In genomic region chr13:28657784-28658538, GRCh38 we compare ENCODE assay signal across 8 cellular contexts. TPM values are rescaled to one million over a fixed set of nuclear protein-coding genes. Genes with fewer than 3 reads are reported as not detected.
DNase-seq lines count a peak whose midpoint lies in the region; ATAC-seq, FAIRE-seq and TF ChIP-seq lines count a peak whose summit lies in the region.

No MANE protein-coding gene starts in this region.

- TF ChIP-seq RAD21 in A549 (conservative IDR thresholded peaks at IDR 0.05 in 1 of 2, IDR thresholded peaks at IDR 0.05 in 1 of 2) = no peak

- H3K9me3 ChIP-seq in A549 = no peaks in the 10 kb centered on the region

- no peaks in the 10 kb centered on the region for H3K27me3 Mint-ChIP-seq in nephron progenitor cell (ENCODE audit: low read depth, poor library complexity)

- H3K4me3 ChIP-seq in A549 = peak overlapping the region; percentile 95

- H3K9me3 Mint-ChIP-seq in nephron progenitor cell = no peaks in the 10 kb centered on the region

- CTCF ChIA-PET in A549 (lab: Yijun Ruan, JAX) = no interaction called here

- H3K4me1 Mint-ChIP-seq in nephron progenitor cell = peaks cover 56% of the 10 kb centered on the region

- TF ChIP-seq CTCF in A549 (IDR thresholded peaks at IDR 0.05) (no peak), nephron progenitor cell (IDR thresholded peaks at IDR 0.05) (no peak)

- ATAC-seq in A549 = no peak
- ATAC-seq in GM21529 (IDR thresholded peaks at IDR 0.05; ENCODE audit: unreplicated experiment) = peak; percentile 30
- ATAC-seq in SK-N-SH treated with all-trans-retinoic acid at 6 μM for 48 hours = peak; percentile 12; the same call in 2 of the 3 replicates

- no peak for FAIRE-seq in A549 (lab: Jason Lieb, UNC)

- peak overlapping the region; percentile 95 to 99 for H3K27ac ChIP-seq in A549

- H3K4me1 ChIP-seq in A549 = peaks cover 27% of the 10 kb centered on the region; the same call in 2 of the 3 replicates

- H3K4me3 Mint-ChIP-seq in nephron progenitor cell = peak overlapping the region; percentile 87

- no peak for TF ChIP-seq EP300 in A549 (IDR thresholded peaks at IDR 0.05)

- peak overlapping the region; percentile 59 for H3K27ac Mint-ChIP-seq in nephron progenitor cell

- H3K4me2 ChIP-seq in A549 = peak overlapping the region; percentile 88

- TF ChIP-seq POLR2A in A549 (IDR thresholded peaks at IDR 0.05; ENCODE audit: low read length) (no peak), erythroblast (IDR thresholded peaks at IDR 0.05; ENCODE audit: low read length) (no peak)

- POLR2A ChIA-PET in A549 (lab: Yijun Ruan, JAX) = interaction anchor here (0.6 to 1.6 kb wide), 3 partner anchors 9 to 139 kb away, joined by 3 to 7 read pairs (median 7); no protein-coding TSS in a partner anchor

- peaks cover 5% of the 10 kb centered on the region for H3K36me3 Mint-ChIP-seq in nephron progenitor cell (ENCODE audit: low read depth)

- 52% methylated on average over 12 of the region's 12 CpGs for WGBS in A549 (ENCODE audit: missing lambda C conversion rate)

- DNase-seq in A549 (ENCODE audit: low read depth in 1 of 2, low spot score in 1 of 2) (peak in 1 of 2 experiments; percentile 11), erythroblast (lab: John Stamatoyannopoulos, UW) (peak; percentile 62 to 64), nephron progenitor cell (no peak), HuH-7.5 (ENCODE audit: low spot score) (no peak)
- DNase-seq in effector CD8-positive, alpha-beta T cell (lab: John Stamatoyannopoulos, UW) = no peak
- no peak for DNase-seq in stimulated activated CD4-positive, alpha-beta T cell treated with anti-CD3 and anti-CD28 coated beads, Interleukin-2, amount 100 ng/mL, for 24 hours

TF ChIP-seq in A549, 52 proteins besides CTCF, POLR2A, EP300 and RAD21:
- TF ChIP-seq E2F6 (IDR thresholded peaks at IDR 0.05; ENCODE audit: borderline replicate concordance, low read depth) = no peak
- no peak for TF ChIP-seq RNF2 (IDR thresholded peaks at IDR 0.05; ENCODE audit: borderline replicate concordance, low read depth)
- TF ChIP-seq ZSCAN20 (CRISPR knock-in tag; IDR thresholded peaks at IDR 0.05) = no peak
- no peak for TF ChIP-seq SMC3 (IDR thresholded peaks at IDR 0.05)
- no peak for TF ChIP-seq JUN (IDR thresholded peaks at IDR 0.05)
- no peak for TF ChIP-seq EHF (CRISPR knock-in tag; IDR thresholded peaks at IDR 0.05)
- TF ChIP-seq HES2 (IDR thresholded peaks at IDR 0.05) = no peak
- TF ChIP-seq KDM1A (IDR thresholded peaks at IDR 0.05; ENCODE audit: low read depth) = no peak
- no peak for TF ChIP-seq CHD4 (IDR thresholded peaks at IDR 0.05; ENCODE audit: borderline replicate concordance)
- TF ChIP-seq CHD2 (IDR thresholded peaks at IDR 0.05; ENCODE audit: low read length, partially characterized antibody) = no peak
- TF ChIP-seq MAX (IDR thresholded peaks at IDR 0.05) = no peak
- no peak for TF ChIP-seq GATA3 (IDR thresholded peaks at IDR 0.05; ENCODE audit: borderline replicate concordance)
- TF ChIP-seq PHF8 (IDR thresholded peaks at IDR 0.05; ENCODE audit: borderline replicate concordance, low read depth) = no peak
- TF ChIP-seq FOSB (CRISPR knock-in tag; IDR thresholded peaks at IDR 0.05) = no peak
- TF ChIP-seq NPAS2 (CRISPR knock-in tag; IDR thresholded peaks at IDR 0.05; ENCODE audit: borderline replicate concordance) = no peak
- TF ChIP-seq USF2 (IDR thresholded peaks at IDR 0.05) = no peak
- TF ChIP-seq SREBF2 (IDR thresholded peaks at IDR 0.05) = no peak
- TF ChIP-seq HDAC2 (IDR thresholded peaks at IDR 0.05) = no peak

TF ChIP-seq in SK-N-SH treated with all-trans-retinoic acid at 6 μM for 48 hours, 23 proteins besides CTCF, POLR2A, EP300 and RAD21:
- TF ChIP-seq RARB (CRISPR knock-in tag; IDR thresholded peaks at IDR 0.05) (no peak), ARNTL (CRISPR knock-in tag; IDR thresholded peaks at IDR 0.05; ENCODE audit: borderline replicate concordance, low read depth) (no peak)

RNA-seq across cellular contexts. Expression of gene POMP, which starts 1.0 kb away (rescaled TPM):
- polyA plus RNA-seq in A549 (2011; rRNA removed) (74.9 and 111 TPM in 2 replicates), A549 (2017; fragmentation: RNase III; extraction: RNeasy Plus Mini Kit Qiagen cat#74134 plus additional on column Dnase treatment) (99.0 to 112 TPM (median 105 TPM) in 3 replicates)
- polyA plus RNA-seq in A549 (2012; cell fraction: cytosol; rRNA removed) = 23.7 and 27.8 TPM in 2 replicates
- 5.5 and 9.4 TPM in 2 replicates for polyA plus RNA-seq in A549 (2012; cell fraction: nucleus; rRNA removed)
- polyA minus RNA-seq in A549 (2011; rRNA and poly(A)+ RNA removed) = 17.5 and 18.1 TPM in 2 replicates

Comparison
In these comparisons a context has a peak if more than half of its experiments do, and no peak if none do; other contexts are left out.
1. ATAC-seq: peak in GM21529 (single experiment) and SK-N-SH treated with all-trans-retinoic acid at 6 μM for 48 hours (single experiment); none in A549 (0 of 2).
2. DNase-seq: peak in erythroblast (2 of 2); none in nephron progenitor cell (single experiment), HuH-7.5 (single experiment), effector CD8-positive, alpha-beta T cell (single experiment) and stimulated activated CD4-positive, alpha-beta T cell treated with anti-CD3 and anti-CD28 coated beads, Interleukin-2, amount 100 ng/mL, for 24 hours (0 of 2).